In genomic region chr4:173747537-173748257, GRCh38 we compare ENCODE assay signal across 21 cellular contexts.
A peak's percentile ranks its signal among the peaks of the same experiment; 100 is the strongest.
DNase-seq lines count a peak whose midpoint lies in the region; ATAC-seq and TF ChIP-seq lines count a peak whose summit lies in the region.
"Had no signal": no experiment of that assay in that cellular context is flagged by ENCODE, and none has a peak within 500 bp of the region (broad histone marks: within the 10 kb centered on the region; RNA-seq: fewer than 3 reads in every experiment).

No MANE protein-coding gene starts in this region.

- DNase-seq in DMS79 treated with DMSO at 0.1 percent for 48 hours (lab: John Stamatoyannopoulos, UW) (peak; percentile 6), DMS79 (lab: John Stamatoyannopoulos, UW) (no peak), left ventricle myocardium inferior (no peak), Right ventricle myocardium inferior (ENCODE audit: missing footprints) (no peak), right atrium auricular region (ENCODE audit: low spot score) (no peak), uterus (no peak), NCI-H1092 treated with DMSO at 0.1 percent for 48 hours (lab: John Stamatoyannopoulos, UW) (no peak)
- DNase-seq in stimulated activated CD4-positive, alpha-beta T cell treated with anti-CD3 and anti-CD28 coated beads, Interleukin-15, amount 100 ng/mL, for 24 hours: no peak
- DNase-seq: AML-193; CD4-positive, alpha-beta memory T cell; DMS153; DND-41; EL; GOT3; H7; HFFc6 had no signal

- H3K36me3 ChIP-seq in left ventricle myocardium inferior (no peaks in the 10 kb centered on the region), right atrium auricular region (no peaks in the 10 kb centered on the region), uterus (no peaks in the 10 kb centered on the region)
- H3K36me3 ChIP-seq: BLaER1 had no signal

- intact Hi-C loops in left ventricle myocardium inferior (cut with micrococcal nuclease): loop anchor here (10.0 kb wide), 2 partner anchors 63 to 203 kb away; no protein-coding TSS in a partner anchor
- intact Hi-C loops in Right ventricle myocardium inferior (cut with DNase I): loop anchor here (1.0 to 5.0 kb wide), 4 partner anchors 65 to 241 kb away; no protein-coding TSS in a partner anchor
- intact Hi-C loops in uterus (cut with DNase I; ENCODE audit: low total_unique reads): no loop called here

- TF ChIP-seq CTCF in left ventricle myocardium inferior (IDR thresholded peaks at IDR 0.05; ENCODE audit: borderline replicate concordance) (no peak), right atrium auricular region (IDR thresholded peaks at IDR 0.05) (no peak), uterus (IDR thresholded peaks at IDR 0.05) (no peak)

- no peaks in the 10 kb centered on the region for H3K27me3 ChIP-seq in left ventricle myocardium inferior (ENCODE audit: low read depth)
- H3K27me3 ChIP-seq in right atrium auricular region: no peaks in the 10 kb centered on the region
- H3K27me3 ChIP-seq in uterus: no peaks in the 10 kb centered on the region
- H3K27me3 ChIP-seq: BLaER1 had no signal

- H3K27ac ChIP-seq in left ventricle myocardium inferior (replicated peaks) (peak overlapping the region; percentile 87), right atrium auricular region (peak overlapping the region; percentile 52 to 86), uterus (peak overlapping the region; percentile 11 to 48)
- H3K27ac ChIP-seq: 22Rv1, A549, BLaER1 had no signal

- no peak for ATAC-seq in Right ventricle myocardium inferior
- ATAC-seq: A549, GM12878, HCT116 had no signal

- H3K9me3 ChIP-seq in left ventricle myocardium inferior (replicated peaks): peaks cover 12% of the 10 kb centered on the region
- peaks cover 0 to 8% of the 10 kb centered on the region in 2 donors for H3K9me3 ChIP-seq in right atrium auricular region
- no peaks in the 10 kb centered on the region for H3K9me3 ChIP-seq in uterus
- H3K9me3 ChIP-seq: A549 had no signal

- TF ChIP-seq POLR2A in uterus (IDR thresholded peaks at IDR 0.05): no peak

- H3K4me3 ChIP-seq in left ventricle myocardium inferior (peak overlapping the region; percentile 48), right atrium auricular region (no peak overlapping the region), uterus (no peak overlapping the region)
- H3K4me3 ChIP-seq: A549, BLaER1, GM12878 had no signal

- no peaks in the 10 kb centered on the region for H3K4me1 ChIP-seq in left ventricle myocardium inferior
- H3K4me1 ChIP-seq in right atrium auricular region: peaks cover 0 to 6% of the 10 kb centered on the region in 2 donors
- H3K4me1 ChIP-seq in uterus: no peaks in the 10 kb centered on the region
- H3K4me1 ChIP-seq: A549, BLaER1 had no signal

Comparison
In these comparisons a context has a peak if more than half of its experiments do, and no peak if none do; other contexts are left out.
1. H3K27ac ChIP-seq: peak in every context shown above with its lines; median percentile 87 in left ventricle myocardium inferior; 69 in right atrium auricular region; 30 in uterus.